Comparison of ENCODE assay signal across 22 cellular contexts in genomic region chr1:223246468-223246867, GRCh38.
DNase-seq lines count a peak whose midpoint lies in the region; ATAC-seq and TF ChIP-seq lines count a peak whose summit lies in the region.
"Had no signal": no experiment of that assay in that cellular context is flagged by ENCODE, and none has a peak within 500 bp of the region (broad histone marks: within the 10 kb centered on the region; RNA-seq: fewer than 3 reads in every experiment).

No MANE protein-coding gene starts in this region.

- no peaks in the 10 kb centered on the region for H3K27me3 ChIP-seq in vagina

- H3K4me3 ChIP-seq in vagina: no peak overlapping the region
- H3K4me3 ChIP-seq: GM12878, GM23248 had no signal

- no peaks in the 10 kb centered on the region for H3K9me3 ChIP-seq in vagina
- H3K9me3 ChIP-seq: BE2C had no signal

- peaks cover 65% of the 10 kb centered on the region for H3K4me1 Mint-ChIP-seq in activated naive CD4-positive, alpha-beta T cell treated with anti-CD3 and anti-CD28 coated beads, Interleukin-2, amount 50 U/mL, for 24 hours

- TF ChIP-seq CTCF in vagina (IDR thresholded peaks at IDR 0.05): no peak

- no peak for DNase-seq in activated naive CD4-positive, alpha-beta T cell (lab: John Stamatoyannopoulos, UW)
- DNase-seq in ecto neural progenitor cell (ENCODE audit: low spot score) (peak; percentile 24), mesenteric fat pad (ENCODE audit: low spot score) (peak; percentile 86), vagina (ENCODE audit: extremely low spot score in 2 of 2) (peak; percentile 43 to 52), middle frontal gyrus (ENCODE audit: extremely low spot score, low spot score) (no peak), NCI-H146 (lab: John Stamatoyannopoulos, UW) (no peak)
- DNase-seq: ACHN; BE2C; C1 segment of cervical spinal cord; CD4-positive, CD25-positive, alpha-beta regulatory T cell; CD8-positive, alpha-beta memory T cell; COR-L47; DMS 273 treated with DMSO at 0.1 percent for 48 hours; DMS53; DND-41; EL; GM23248; HCEC 1CT had no signal

- no peak overlapping the region for H3K4me3 Mint-ChIP-seq in activated naive CD4-positive, alpha-beta T cell treated with anti-CD3 and anti-CD28 coated beads, Interleukin-2, amount 50 U/mL, for 24 hours
- H3K4me3 Mint-ChIP-seq: CD4-positive, CD25-positive, alpha-beta regulatory T cell had no signal

- intact Hi-C loops in vagina (cut with DNase I): no loop called here

- no peak for ATAC-seq in GM18517 (IDR thresholded peaks at IDR 0.05; ENCODE audit: unreplicated experiment)
- ATAC-seq: GM12878 had no signal

- no peaks in the 10 kb centered on the region for H3K36me3 ChIP-seq in vagina
- H3K36me3 ChIP-seq: BE2C had no signal

- H3K9me3 Mint-ChIP-seq in activated naive CD4-positive, alpha-beta T cell treated with anti-CD3 and anti-CD28 coated beads, Interleukin-2, amount 50 U/mL, for 24 hours: no peaks in the 10 kb centered on the region
- H3K9me3 Mint-ChIP-seq: CD4-positive, CD25-positive, alpha-beta regulatory T cell; CD8-positive, alpha-beta memory T cell had no signal

- H3K27ac ChIP-seq in vagina: no peak overlapping the region
- H3K27ac ChIP-seq: GM23248, HL-60 had no signal

- no peak for TF ChIP-seq POLR2A in vagina (IDR thresholded peaks at IDR 0.05)

- peak overlapping the region; percentile 19 for H3K27ac Mint-ChIP-seq in activated naive CD4-positive, alpha-beta T cell treated with anti-CD3 and anti-CD28 coated beads, Interleukin-2, amount 50 U/mL, for 24 hours

- no peaks in the 10 kb centered on the region for H3K4me1 ChIP-seq in vagina
- H3K4me1 ChIP-seq: BE2C had no signal

- no peaks in the 10 kb centered on the region for H3K27me3 Mint-ChIP-seq in activated naive CD4-positive, alpha-beta T cell treated with anti-CD3 and anti-CD28 coated beads, Interleukin-2, amount 50 U/mL, for 24 hours
- H3K27me3 Mint-ChIP-seq: CD4-positive, CD25-positive, alpha-beta regulatory T cell had no signal

- peaks cover 3% of the 10 kb centered on the region for H3K36me3 Mint-ChIP-seq in activated naive CD4-positive, alpha-beta T cell treated with anti-CD3 and anti-CD28 coated beads, Interleukin-2, amount 50 U/mL, for 24 hours
- H3K36me3 Mint-ChIP-seq: CD4-positive, CD25-positive, alpha-beta regulatory T cell had no signal

Comparison
In these comparisons a context has a peak if more than half of its experiments do, and no peak if none do; other contexts are left out.
1. DNase-seq: peak in ecto neural progenitor cell (single experiment), mesenteric fat pad (single experiment) and vagina (2 of 2); none in activated naive CD4-positive, alpha-beta T cell (0 of 4), middle frontal gyrus (single experiment) and NCI-H146 (single experiment).